In the genomic region with DNA sequence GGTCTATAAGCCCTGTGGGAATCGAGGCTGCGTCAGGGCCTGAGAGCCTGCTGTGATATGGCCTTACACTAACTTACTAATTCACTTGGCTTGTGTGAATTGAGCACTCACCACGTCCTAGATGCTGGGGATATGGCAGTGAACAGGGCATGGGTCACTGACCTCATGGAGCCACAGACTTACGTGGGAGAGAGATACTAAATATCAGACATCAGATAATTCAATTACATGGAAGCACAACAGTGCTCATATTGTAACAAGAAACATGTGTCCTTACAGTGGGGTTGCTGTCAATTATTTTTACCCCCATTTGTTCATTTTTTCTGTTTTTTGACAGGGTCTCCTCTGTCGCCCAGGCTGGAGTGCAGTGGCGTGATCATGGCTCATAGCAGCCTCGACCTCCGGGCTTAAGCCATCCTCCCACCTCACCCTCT, we compare ENCODE assay signal across 27 cellular contexts. TPM values are rescaled to one million over a fixed set of nuclear protein-coding genes. Genes with fewer than 3 reads are reported as not detected.
A peak's percentile ranks its signal among the peaks of the same experiment; 100 is the strongest.
DNase-seq lines count a peak whose midpoint lies in the region; ATAC-seq and TF ChIP-seq lines count a peak whose summit lies in the region.
"Had no signal": no experiment of that assay in that cellular context is flagged by ENCODE, and none has a peak within 500 bp of the region (broad histone marks: within the 10 kb centered on the region; RNA-seq: fewer than 3 reads in every experiment).

No MANE protein-coding gene starts in this region.

- ATAC-seq in heart right ventricle = no peak
- no peak for ATAC-seq in left cardiac atrium
- no peak for ATAC-seq in activated naive CD4-positive, alpha-beta T cell treated with anti-CD3 and anti-CD28 coated beads, Interleukin-2, amount 50 U/mL, for 72 hours
- no peak for ATAC-seq in HG03039 (IDR thresholded peaks at IDR 0.05; ENCODE audit: unreplicated experiment)

- H3K4me1 Mint-ChIP-seq in immature natural killer cell = peaks cover 7 to 8% of the 10 kb centered on the region in 2 donors

- no peaks in the 10 kb centered on the region for H3F3A ChIP-seq in SK-N-SH (replicated peaks; ENCODE audit: insufficient read depth)

- peak overlapping the region in 6 of 10 donors; percentile 9 to 63 (median 47) for H3K27ac ChIP-seq in heart right ventricle
- H3K27ac ChIP-seq in SK-N-SH (ENCODE audit: low read depth in 2 of 2, low read length in 1 of 2) = 0 out of 4 replicates have a peak overlapping the region, but pooled peaks of 1 of the 2 experiments have one; percentile 44
- peak overlapping the region in 3 of 4 donors; percentile 57 to 77 (median 59) for H3K27ac ChIP-seq in tibial nerve
- no peak overlapping the region for H3K27ac ChIP-seq in sigmoid colon
- H3K27ac ChIP-seq: BLaER1 treated with 17β-estradiol and CSF1 and Interleukin-3, amounts not matched to agents 10 nM and 100 nM; colonic mucosa; KMS-11; ovary; SJSA1 had no signal

- no peak for TF ChIP-seq POLR2A in tibial nerve (IDR thresholded peaks at IDR 0.05)
- no peak for TF ChIP-seq POLR2A in sigmoid colon (IDR thresholded peaks at IDR 0.05)

- no peak overlapping the region for H3K9ac ChIP-seq in SK-N-SH
- H3K9ac ChIP-seq: KMS-11 had no signal

- peak overlapping the region; percentile 40 to 94 (median 70) for H3K27ac Mint-ChIP-seq in immature natural killer cell
- H3K27ac Mint-ChIP-seq in activated naive CD4-positive, alpha-beta T cell treated with anti-CD3 and anti-CD28 coated beads, Interleukin-2, amount 50 U/mL, for 72 hours = peak overlapping the region in 1 of 2 donors; percentile 10

- TF ChIP-seq RAD21 in SK-N-SH (IDR thresholded peaks at IDR 0.05; ENCODE audit: low read length) = no peak

- H3K4me3 ChIP-seq in heart right ventricle = no peak overlapping the region
- H3K4me3 ChIP-seq in SK-N-SH (ENCODE audit: low read depth in 2 of 2, low read length in 1 of 2) = no peak overlapping the region
- H3K4me3 ChIP-seq in tibial nerve = no peak overlapping the region
- no peak overlapping the region for H3K4me3 ChIP-seq in sigmoid colon
- H3K4me3 ChIP-seq: colonic mucosa, esophagus squamous epithelium, ovary, Peyer's patch, SJSA1, upper lobe of left lung had no signal

- H3K9me2 ChIP-seq in SK-N-SH = no peaks in the 10 kb centered on the region

- 71 to 73% methylated on average over 8 of the region's 8 CpGs for WGBS in heart right ventricle, 2 donors
- WGBS in SK-N-SH (ENCODE audit: low lambda C conversion rate) = 76% methylated on average over 8 of the region's 8 CpGs
- WGBS in tibial nerve, 2 donors = 73 to 84% methylated on average over 8 of the region's 8 CpGs
- WGBS in sigmoid colon, 2 donors = 93 to 96% methylated on average over 8 of the region's 8 CpGs

- H3K4me3 Mint-ChIP-seq in immature natural killer cell = no peak overlapping the region
- H3K4me3 Mint-ChIP-seq: activated CD4-positive, alpha-beta T cell treated with anti-CD3 and anti-CD28 coated beads for 36 hours had no signal

- CTCF ChIA-PET in SK-N-SH (lab: Yijun Ruan, JAX) = interaction anchor here (0.6 to 5.9 kb wide), 32 partner anchors 9 to 439 kb away, joined by 3 to 77 read pairs (median 6); partner anchors contain the start of genes ITPKA, MAPKBP1 and SPTBN5

- intact Hi-C loops in heart right ventricle (cut with DNase I) = loop anchor here in 5 of 10 donors (2.0 to 10.0 kb wide), 5 partner anchors 49 to 149 kb away; partner anchors contain the start of genes PLA2G4B (in 2 of the 5) and MAPKBP1 (in 1 of the 5)
- intact Hi-C loops in left cardiac atrium (cut with DNase I) = loop anchor here (10.0 kb wide), 2 partner anchors 69 to 131 kb away; partner anchors contain the start of genes EHD4 (in 1 of the 2) and MAPKBP1 (in 1 of the 2)
- intact Hi-C loops in sigmoid colon (cut with DNase I) = no loop called here

- POLR2A ChIA-PET in SK-N-SH (lab: Yijun Ruan, JAX) = interaction anchor here (1.4 to 1.6 kb wide), 2 partner anchors 131 to 245 kb away, joined by 4 to 7 read pairs; partner anchors contain the start of genes MAPKBP1 and MGA

- H2AFZ ChIP-seq in SK-N-SH (ENCODE audit: low read depth) = no peak overlapping the region

- peak in 1 of 2 experiments; percentile 61; a peak in 2 of 4 replicates for TF ChIP-seq EP300 in SK-N-SH (IDR thresholded peaks at IDR 0.05; ENCODE audit: borderline replicate concordance in 1 of 2, low read depth in 1 of 2, low read length in 1 of 2)
- no peak for TF ChIP-seq EP300 in tibial nerve (IDR thresholded peaks at IDR 0.05)
- TF ChIP-seq EP300 in sigmoid colon (IDR thresholded peaks at IDR 0.05) = no peak

- no peak for DNase-seq in heart right ventricle
- no peak for DNase-seq in left cardiac atrium
- DNase-seq in SK-N-SH = peak; percentile 59
- DNase-seq in immature natural killer cell = no peak
- DNase-seq in tibial nerve (ENCODE audit: low spot score in 2 of 2) = no peak
- no peak for DNase-seq in sigmoid colon
- no peak for DNase-seq in activated naive CD4-positive, alpha-beta T cell treated with anti-CD3 and anti-CD28 coated beads, Interleukin-2, amount 50 U/mL, for 72 hours (ENCODE audit: low spot score in 2 of 2)
- DNase-seq: activated CD4-positive, alpha-beta T cell treated with anti-CD3 and anti-CD28 coated beads for 36 hours; activated naive CD4-positive, alpha-beta T cell; activated T-cell treated with anti-CD3 and anti-CD28 coated beads, Interleukin-2, amount 50 U/mL, for 48 hours; amniotic stem cell; colonic mucosa; esophagus squamous epithelium; foreskin melanocyte; hippocampal formation; NCI-H1417 treated with DMSO at 0.1 percent for 48 hours; NCI-H2081 treated with DMSO at 0.1 percent for 48 hours; NCI-H748 treated with DMSO at 0.1 percent for 48 hours; ovary; Peyer's patch; small intestine; stimulated activated CD4-positive, alpha-beta T cell treated with anti-CD3 and anti-CD28 coated beads, Interleukin-2, amount 100 ng/mL, for 24 hours had no signal

- no peak for TF ChIP-seq CTCF in heart right ventricle (IDR thresholded peaks at IDR 0.05)
- no peak for TF ChIP-seq CTCF in SK-N-SH (IDR thresholded peaks at IDR 0.05)
- TF ChIP-seq CTCF in tibial nerve (IDR thresholded peaks at IDR 0.05) = no peak
- no peak for TF ChIP-seq CTCF in sigmoid colon (IDR thresholded peaks at IDR 0.05)

- H3K4me1 ChIP-seq in heart right ventricle (peaks cover 3 to 49% (median 31%) of the 10 kb centered on the region in 9 donors), SK-N-SH (ENCODE audit: control insufficient read depth in 1 of 2, insufficient read depth in 2 of 2, low read depth in 1 of 2, low read length in 1 of 2) (peaks cover 0 to 15% of the 10 kb centered on the region in 2 experiments; a peak in 1 of 4 replicates), tibial nerve (peaks cover 0 to 29% (median 0%) of the 10 kb centered on the region in 4 donors), sigmoid colon (peaks cover 0 to 11% (median 2%) of the 10 kb centered on the region in 4 donors)
- H3K4me1 ChIP-seq: colonic mucosa, Peyer's patch, SJSA1 had no signal

- H3K36me3 Mint-ChIP-seq in immature natural killer cell = peaks cover 13 to 25% (median 20%) of the 10 kb centered on the region in 3 donors
- H3K36me3 Mint-ChIP-seq in activated naive CD4-positive, alpha-beta T cell treated with anti-CD3 and anti-CD28 coated beads, Interleukin-2, amount 50 U/mL, for 72 hours = peaks cover 7 to 45% of the 10 kb centered on the region in 2 donors

- peaks cover 0 to 7% (median 2%) of the 10 kb centered on the region in 3 donors for H3K27me3 Mint-ChIP-seq in immature natural killer cell (ENCODE audit: low read depth in 3 of 3)
- H3K27me3 Mint-ChIP-seq: activated CD4-positive, alpha-beta T cell treated with anti-CD3 and anti-CD28 coated beads for 36 hours had no signal

- H3K4me2 ChIP-seq in SK-N-SH = no peak overlapping the region
- H3K4me2 ChIP-seq: KMS-11 had no signal

- no peaks in the 10 kb centered on the region for H3K9me3 Mint-ChIP-seq in immature natural killer cell
- no peaks in the 10 kb centered on the region for H3K9me3 Mint-ChIP-seq in activated naive CD4-positive, alpha-beta T cell treated with anti-CD3 and anti-CD28 coated beads, Interleukin-2, amount 50 U/mL, for 72 hours

- H3K36me3 ChIP-seq in heart right ventricle (peaks cover 0 to 93% (median 46%) of the 10 kb centered on the region in 9 donors), SK-N-SH (replicated peaks in 1 of 2; ENCODE audit: control insufficient read depth in 1 of 2, insufficient read depth in 2 of 2, low read length in 1 of 2) (peaks cover 15 to 21% of the 10 kb centered on the region in 2 experiments), tibial nerve (peaks cover 3 to 65% (median 12%) of the 10 kb centered on the region in 3 donors), sigmoid colon (peaks cover 0 to 28% (median 11%) of the 10 kb centered on the region in 4 donors)
- H3K36me3 ChIP-seq: ovary had no signal

- no peaks in the 10 kb centered on the region for H4K20me1 ChIP-seq in SK-N-SH (ENCODE audit: insufficient read depth)

- H3K9me3 ChIP-seq in heart right ventricle (no peaks in the 10 kb centered on the region), SK-N-SH (no peaks in the 10 kb centered on the region), tibial nerve (no peaks in the 10 kb centered on the region), sigmoid colon (no peaks in the 10 kb centered on the region)
- H3K9me3 ChIP-seq: colonic mucosa, esophagus squamous epithelium, ovary, Peyer's patch, SJSA1, upper lobe of left lung had no signal

- H3K79me2 ChIP-seq in SK-N-SH (ENCODE audit: insufficient read depth) = no peaks in the 10 kb centered on the region

- H3K27me3 ChIP-seq in heart right ventricle (no peaks in the 10 kb centered on the region), SK-N-SH (ENCODE audit: insufficient read depth) (no peaks in the 10 kb centered on the region), tibial nerve (no peaks in the 10 kb centered on the region), sigmoid colon (no peaks in the 10 kb centered on the region)
- H3K27me3 ChIP-seq: BLaER1 treated with 17β-estradiol and CSF1 and Interleukin-3, amounts not matched to agents 10 nM and 100 nM; colonic mucosa; esophagus squamous epithelium; ovary; Peyer's patch; SJSA1; upper lobe of left lung had no signal

TF ChIP-seq in SK-N-SH, 30 proteins besides CTCF, POLR2A, EP300 and RAD21:
- peak; percentile 42; the same call in 1 of the 2 replicates for TF ChIP-seq GATA2 (CRISPR knock-in tag; IDR thresholded peaks at IDR 0.05)
- no peak for TF ChIP-seq SMC3 (IDR thresholded peaks at IDR 0.05; ENCODE audit: low read depth, low read length)
- no peak for TF ChIP-seq EZH2phosphoT487 (IDR thresholded peaks at IDR 0.05; ENCODE audit: borderline replicate concordance, low read depth)

RNA-seq across cellular contexts. Expression of gene SPTBN5, which starts 11.5 kb away (rescaled TPM):
- total RNA-seq in heart right ventricle (1 to 10 TPM; 1.6 to 5.9 (median 2.4) TPM), left cardiac atrium (1 to 10 TPM; 1.7 to 2.5 TPM), tibial nerve (10 to 100 TPM; 16.5 to 34.5 (median 19.9) TPM), sigmoid colon (1 to 10 TPM in 1 of 4 donors, under 1 TPM in 3; under 0.01 to 1.7 (median 0.26) TPM)
- polyA plus RNA-seq in heart right ventricle (1 to 10 TPM in 1 of 2 donors, under 1 TPM in 1; 0.94 to 8.7 TPM), SK-N-SH (2012; rRNA removed) (0.23 TPM in 2 replicates), immature natural killer cell (under 1 TPM in 1 of 3 donors, not detected in 2; 0.06 TPM), sigmoid colon (1 to 10 TPM in 1 of 3 donors, under 1 TPM in 2; 0.60 to 2.3 (median 0.92) TPM)
- polyA plus RNA-seq in SK-N-SH (2012; cell fraction: cytosol; rRNA removed) = 0.05 TPM in 2 replicates
- 1.2 and 1.7 TPM in 2 replicates for polyA plus RNA-seq in SK-N-SH (2012; cell fraction: nucleus; rRNA removed)
- 1 to 10 TPM in 1 of 2 donors, under 1 TPM in 1; 0.55 to 1.4 TPM for total RNA-seq in activated naive CD4-positive, alpha-beta T cell treated with anti-CD3 and anti-CD28 coated beads, Interleukin-2, amount 50 U/mL, for 72 hours

Comparison
In these comparisons a context has a peak if more than half of its experiments do, and no peak if none do; other contexts are left out.
1. H3K27ac ChIP-seq: peak in heart right ventricle (6 of 10) and tibial nerve (3 of 4); none in sigmoid colon (0 of 4).